8 cellular contexts compared by ENCODE assay signal in genomic region chr1:6208723-6209660, GRCh38. TPM values are rescaled to one million over a fixed set of nuclear protein-coding genes. Genes with fewer than 3 reads are reported as not detected.
DNase-seq lines count a peak whose midpoint lies in the region; ATAC-seq, FAIRE-seq and TF ChIP-seq lines count a peak whose summit lies in the region.

No MANE protein-coding gene starts in this region.

- FAIRE-seq in K562 (lab: Jason Lieb, UNC) (no peak), keratinocyte (lab: Jason Lieb, UNC) (no peak)

- TF ChIP-seq CTCF in GM12874 (IDR thresholded peaks at IDR 0.05; ENCODE audit: insufficient read depth, low read depth, low read length) (peak; percentile 61), K562 (IDR thresholded peaks at IDR 0.05 in 2 of 3, conservative IDR thresholded peaks at IDR 0.05 in 1 of 3; ENCODE audit: insufficient read depth in 2 of 3, low read depth in 1 of 3, low read length in 3 of 3) (peak; percentile 62 to 80 (median 63)), keratinocyte (optimal IDR thresholded peaks at IDR 0.05 in 1 of 3, IDR thresholded peaks at IDR 0.05 in 1 of 3, conservative IDR thresholded peaks at IDR 0.05 in 1 of 3; ENCODE audit: extremely low read depth in 1 of 3, insufficient read depth in 2 of 3, low read length in 3 of 3) (peak; percentile 32 to 74 (median 48))

- H3K27me3 Mint-ChIP-seq in stimulated activated naive B cell treated with anti-CD40 and anti-IgM and Interleukin-4, amounts not matched to agents 10 μg/mL and 1 μg/mL and 100 μg/mL, for 72 hours, result peaks cover 27 to 66% of the 10 kb centered on the region in 2 donors

- intact Hi-C loops in K562 (cut with micrococcal nuclease), result no loop called here

- DNase-seq in NCI-H69 (lab: John Stamatoyannopoulos, UW) (peak; percentile 80), K562 (ENCODE audit: extremely low read depth in 1 of 4, low spot score in 3 of 4) (peak; percentile 79 to 82 (median 80)), keratinocyte (ENCODE audit: low read depth, low spot score) (no peak), GOT3 (lab: John Stamatoyannopoulos, UW) (no peak)
- no peak for DNase-seq in stimulated activated naive B cell treated with anti-CD40 and anti-IgM and Interleukin-4, amounts not matched to agents 10 μg/mL and 1 μg/mL and 100 μg/mL, for 72 hours

- peak overlapping the region; percentile 68 to 95 for H3K9ac ChIP-seq in K562 (ENCODE audit: insufficient read depth in 1 of 2, low read depth in 2 of 2, low read length in 2 of 2)
- H3K9ac ChIP-seq in keratinocyte (ENCODE audit: control insufficient read depth, extremely low read depth, insufficient read depth, low read length), result no peak overlapping the region

- H3K4me3 Mint-ChIP-seq in stimulated activated naive B cell treated with anti-CD40 and anti-IgM and Interleukin-4, amounts not matched to agents 10 μg/mL and 1 μg/mL and 100 μg/mL, for 72 hours, result peak overlapping the region; percentile 71 to 76

- H3K9me3 ChIP-seq in K562 (replicated peaks; ENCODE audit: control insufficient read depth, insufficient read depth, low read depth, low read length) (no peaks in the 10 kb centered on the region), keratinocyte (ENCODE audit: control insufficient read depth, low read depth, low read length) (no peaks in the 10 kb centered on the region)

- in situ Hi-C loops in K562 (cut with MboI), result no loop called here

- H3K4me3 ChIP-seq in K562 (peak overlapping the region; percentile 41), keratinocyte (ENCODE audit: control insufficient read depth in 2 of 3, extremely low read depth in 1 of 3, insufficient read depth in 2 of 3, low read depth in 1 of 3, low read length in 3 of 3) (no peak overlapping the region)

- peaks cover 19 to 44% of the 10 kb centered on the region in 2 donors for H3K4me1 Mint-ChIP-seq in stimulated activated naive B cell treated with anti-CD40 and anti-IgM and Interleukin-4, amounts not matched to agents 10 μg/mL and 1 μg/mL and 100 μg/mL, for 72 hours

- no peak for TF ChIP-seq EP300 in K562 (IDR thresholded peaks at IDR 0.05; ENCODE audit: low read length)

- H3K27ac ChIP-seq in K562 (ENCODE audit: extremely low read depth, low read depth, low read length), result peak overlapping the region; percentile 75
- no peak overlapping the region for H3K27ac ChIP-seq in keratinocyte (ENCODE audit: control insufficient read depth, insufficient read depth, low read length)

- BruUV-seq in K562 (replicated peaks; lab: Mats Ljungman, UMichigan), result no TSS peak

- POLR2A ChIA-PET in K562 (lab: Yijun Ruan, JAX), result interaction anchor here (0.7 to 1.7 kb wide), 5 partner anchors 9 to 31 kb away, joined by 3 to 6 read pairs (median 3); partner anchors contain the start of gene ICMT

- H3K27ac Mint-ChIP-seq in stimulated activated naive B cell treated with anti-CD40 and anti-IgM and Interleukin-4, amounts not matched to agents 10 μg/mL and 1 μg/mL and 100 μg/mL, for 72 hours, result no peak overlapping the region

- H3K79me2 ChIP-seq in K562 (ENCODE audit: control insufficient read depth, insufficient read depth, low read length) (peaks cover 56% of the 10 kb centered on the region), keratinocyte (ENCODE audit: control insufficient read depth, insufficient read depth, low read length) (no peaks in the 10 kb centered on the region)

- peak overlapping the region; percentile 71 for H3K4me2 ChIP-seq in K562 (ENCODE audit: insufficient read depth, low read length)
- peak overlapping the region; percentile 22 for H3K4me2 ChIP-seq in keratinocyte (ENCODE audit: control insufficient read depth, extremely low read depth, insufficient read depth, low read depth, low read length)

- H3K36me3 ChIP-seq in K562 (ENCODE audit: control insufficient read depth, insufficient read depth, low read length) (peaks cover 54% of the 10 kb centered on the region; the same call in 2 of the 3 replicates), keratinocyte (ENCODE audit: control insufficient read depth in 2 of 2, extremely low read depth in 1 of 2, insufficient read depth in 2 of 2, low read length in 2 of 2) (no peaks in the 10 kb centered on the region)

- ATAC-seq in K562 (peak; percentile 68), HG02981 (IDR thresholded peaks at IDR 0.05; ENCODE audit: unreplicated experiment) (no peak), HG03457 (IDR thresholded peaks at IDR 0.05; ENCODE audit: unreplicated experiment) (no peak)
- ATAC-seq in stimulated activated naive B cell treated with anti-CD40 and anti-IgM and Interleukin-4, amounts not matched to agents 10 μg/mL and 1 μg/mL and 100 μg/mL, for 72 hours (replicated peaks), result peak; percentile 47 to 48

- H2AFZ ChIP-seq in K562 (ENCODE audit: low read depth, low read length) (peak overlapping the region; percentile 86), keratinocyte (ENCODE audit: control insufficient read depth, low read length) (no peak overlapping the region)

- WGBS in K562 (ENCODE audit: insufficient coverage, low coverage, missing lambda C conversion rate), result 39% methylated on average over 53 of the region's 99 CpGs

- H3K4me1 ChIP-seq in K562 (replicated peaks in 1 of 2; ENCODE audit: control insufficient read depth in 2 of 2, insufficient read depth in 2 of 2, low read length in 2 of 2) (peaks cover 14 to 81% of the 10 kb centered on the region in 2 experiments; a peak in 4 of 5 replicates), keratinocyte (ENCODE audit: control insufficient read depth, extremely low read depth, insufficient read depth, low read length) (peaks cover 9% of the 10 kb centered on the region)

- H4K20me1 ChIP-seq in K562 (replicated peaks; ENCODE audit: control insufficient read depth, insufficient read depth, low read length), result no peaks in the 10 kb centered on the region
- no peaks in the 10 kb centered on the region for H4K20me1 ChIP-seq in keratinocyte (ENCODE audit: control insufficient read depth, extremely low read depth, insufficient read depth, low read length)

- dilution Hi-C loops in keratinocyte (cut with MboI; ENCODE audit: extremely low pct_ligation_motif_present, low sequenced_read_pairs), result no loop called here

- H3K9me3 Mint-ChIP-seq in stimulated activated naive B cell treated with anti-CD40 and anti-IgM and Interleukin-4, amounts not matched to agents 10 μg/mL and 1 μg/mL and 100 μg/mL, for 72 hours, result no peaks in the 10 kb centered on the region

- no peak for TF ChIP-seq RAD21 in K562 (CRISPR knock-in tag; conservative IDR thresholded peaks at IDR 0.05 in 1 of 2, IDR thresholded peaks at IDR 0.05 in 1 of 2)

- CTCF ChIA-PET in K562 (lab: Yijun Ruan, JAX; ENCODE audit: low intra/inter-chr PET ratio), result no interaction called here

- no peak; the same call in 1 of the 2 replicates for TF ChIP-seq POLR2A in K562 (conservative IDR thresholded peaks at IDR 0.05)

- H3K27me3 ChIP-seq in K562 (ENCODE audit: control insufficient read depth in 2 of 2, insufficient read depth in 2 of 2, low read length in 2 of 2) (no peaks in the 10 kb centered on the region), keratinocyte (ENCODE audit: control insufficient read depth, extremely low read depth, insufficient read depth, low read length) (no peaks in the 10 kb centered on the region)

- H3K9me1 ChIP-seq in K562 (ENCODE audit: control insufficient read depth, insufficient read depth, low read length), result peaks cover 4% of the 10 kb centered on the region
- no peaks in the 10 kb centered on the region for H3K9me1 ChIP-seq in keratinocyte (ENCODE audit: control insufficient read depth, extremely low read depth, insufficient read depth, low read length)

- H3K36me3 Mint-ChIP-seq in stimulated activated naive B cell treated with anti-CD40 and anti-IgM and Interleukin-4, amounts not matched to agents 10 μg/mL and 1 μg/mL and 100 μg/mL, for 72 hours, result peaks cover 4% of the 10 kb centered on the region in 2 donors

RNA-seq across cellular contexts. Expression of gene RNF207, which starts 3.1 kb away (rescaled TPM):
- 82.0 and 222 TPM in 2 replicates for total RNA-seq in K562 (2011; cell fraction: chromatin; rRNA removed; ENCODE audit: low replicate concordance)
- 147 and 149 TPM in 2 replicates for total RNA-seq in K562 (2011; cell fraction: nucleolus; rRNA removed)
- 90.3 and 94.3 TPM in 2 replicates for total RNA-seq in K562 (2011; cell fraction: nucleoplasm; rRNA removed)
- total RNA-seq in K562 (2014; rRNA removed) (16.8 and 17.8 TPM in 2 replicates), K562 (2014; rRNA removed; fragmentation: Illumina TruSeq; extraction: Trizol) (5.3 and 7.0 TPM in 2 replicates), K562 (2015; rRNA removed; fragmentation: Illumina TruSeq; extraction: Trizol) (10.9 and 12.9 TPM in 2 replicates), K562 (2021) (21.7 and 26.6 TPM in 2 replicates)
- polyA plus RNA-seq in K562 (2011; rRNA removed) (10.8 and 17.6 TPM in 2 replicates), K562 (2014; fragmentation: Illumina TruSeq; extraction: Trizol) (13.4 and 14.7 TPM in 2 replicates), K562 (2014; fragmentation: Nextera tagmentation; extraction: Ambion mirVana) (1 to 10 TPM; 2.7 to 4.3 TPM), K562 (2014; rRNA removed) (30.6 and 37.1 TPM in 2 replicates), keratinocyte (6.1 to 11.0 TPM (median 8.5 TPM) in 3 replicates)
- polyA plus RNA-seq in K562 (2011; cell fraction: cytosol; rRNA removed), result 7.7 and 14.1 TPM in 2 replicates
- polyA plus RNA-seq in K562 (2011; cell fraction: nucleus; rRNA removed), result 96.4 and 160 TPM in 2 replicates
- polyA plus RNA-seq in K562 (2012), result 12.5 and 17.6 TPM in 2 replicates
- 4.7 and 5.8 TPM in 2 replicates for polyA minus RNA-seq in K562 (2011; rRNA and poly(A)+ RNA removed)
- polyA minus RNA-seq in K562 (2011; cell fraction: cytosol; rRNA and poly(A)+ RNA removed), result 9.4 and 12.2 TPM in 2 replicates
- polyA minus RNA-seq in K562 (2011; cell fraction: nucleus; rRNA and poly(A)+ RNA removed), result 44.0 and 47.4 TPM in 2 replicates
- polyA plus RNA-seq in keratinocyte (2011; ENCODE audit: low read depth), result 2.1 TPM
- polyA plus RNA-seq in keratinocyte (2011; cell fraction: cytosol; rRNA removed), result 1.8 and 2.8 TPM in 2 replicates
- polyA plus RNA-seq in keratinocyte (2011; cell fraction: nucleus; rRNA removed), result 68.3 and 74.8 TPM in 2 replicates
- 1.1 and 4.5 TPM in 2 replicates for polyA plus RNA-seq in keratinocyte (2012; ENCODE audit: low replicate concordance)
- 5.5 to 9.6 TPM (median 6.7 TPM) in 3 replicates for polyA minus RNA-seq in keratinocyte
- 5.4 TPM for polyA minus RNA-seq in keratinocyte (2011; cell fraction: cytosol; rRNA and poly(A)+ RNA removed)
- 12.5 and 14.0 TPM in 2 replicates for polyA minus RNA-seq in keratinocyte (2011; cell fraction: nucleus; rRNA and poly(A)+ RNA removed)

RNA-seq across cellular contexts. Expression of gene RPL22, which starts 9.6 kb away (rescaled TPM):
- total RNA-seq in K562 (2011; cell fraction: chromatin; rRNA removed; ENCODE audit: low replicate concordance), result 123 and 176 TPM in 2 replicates
- 90.0 and 92.7 TPM in 2 replicates for total RNA-seq in K562 (2011; cell fraction: nucleolus; rRNA removed)
- total RNA-seq in K562 (2011; cell fraction: nucleoplasm; rRNA removed), result 151 and 187 TPM in 2 replicates
- 344 and 467 TPM in 2 replicates for total RNA-seq in K562 (2014; rRNA removed)
- total RNA-seq in K562 (2014; rRNA removed; fragmentation: Illumina TruSeq; extraction: Trizol), result 1,165 and 1,306 TPM in 2 replicates
- total RNA-seq in K562 (2015; rRNA removed; fragmentation: Illumina TruSeq; extraction: Trizol), result 548 and 579 TPM in 2 replicates
- 578 and 629 TPM in 2 replicates for total RNA-seq in K562 (2021)
- polyA plus RNA-seq in K562 (2011; rRNA removed), result 446 and 607 TPM in 2 replicates
- 48.5 and 166 TPM in 2 replicates for polyA plus RNA-seq in K562 (2011; cell fraction: cytosol; rRNA removed)
- 62.0 and 114 TPM in 2 replicates for polyA plus RNA-seq in K562 (2011; cell fraction: nucleus; rRNA removed)
- 1,489 and 2,642 TPM in 2 replicates for polyA plus RNA-seq in K562 (2012)
- 658 and 673 TPM in 2 replicates for polyA plus RNA-seq in K562 (2014; fragmentation: Illumina TruSeq; extraction: Trizol)
- polyA plus RNA-seq in K562 (2014; fragmentation: Nextera tagmentation; extraction: Ambion mirVana), result 100 to 1,000 TPM; 581 to 618 TPM
- 542 and 593 TPM in 2 replicates for polyA plus RNA-seq in K562 (2014; rRNA removed)
- polyA minus RNA-seq in K562 (2011; rRNA and poly(A)+ RNA removed), result 169 and 228 TPM in 2 replicates
- polyA minus RNA-seq in K562 (2011; cell fraction: cytosol; rRNA and poly(A)+ RNA removed), result 72.4 and 86.6 TPM in 2 replicates
- 44.0 and 81.2 TPM in 2 replicates for polyA minus RNA-seq in K562 (2011; cell fraction: nucleus; rRNA and poly(A)+ RNA removed)
- polyA plus RNA-seq in keratinocyte, result 209 to 421 TPM (median 239 TPM) in 3 replicates
- polyA plus RNA-seq in keratinocyte (2011; ENCODE audit: low read depth), result 511 TPM
- polyA plus RNA-seq in keratinocyte (2011; cell fraction: cytosol; rRNA removed), result 250 and 473 TPM in 2 replicates
- 68.6 and 124 TPM in 2 replicates for polyA plus RNA-seq in keratinocyte (2011; cell fraction: nucleus; rRNA removed)
- 715 and 1,079 TPM in 2 replicates for polyA plus RNA-seq in keratinocyte (2012; ENCODE audit: low replicate concordance)
- 8.1 to 53.0 TPM (median 29.8 TPM) in 3 replicates for polyA minus RNA-seq in keratinocyte
- 54.1 TPM for polyA minus RNA-seq in keratinocyte (2011; cell fraction: cytosol; rRNA and poly(A)+ RNA removed)
- 12.8 and 21.7 TPM in 2 replicates for polyA minus RNA-seq in keratinocyte (2011; cell fraction: nucleus; rRNA and poly(A)+ RNA removed)

RNA-seq across cellular contexts. Expression of gene ICMT, which starts 26.8 kb away (rescaled TPM):
- total RNA-seq in K562 (2011; cell fraction: chromatin; rRNA removed; ENCODE audit: low replicate concordance), result 34.2 and 46.4 TPM in 2 replicates
- total RNA-seq in K562 (2011; cell fraction: nucleolus; rRNA removed), result 48.3 and 55.9 TPM in 2 replicates
- 56.2 and 77.6 TPM in 2 replicates for total RNA-seq in K562 (2011; cell fraction: nucleoplasm; rRNA removed)
- total RNA-seq in K562 (2014; rRNA removed) (58.3 and 62.9 TPM in 2 replicates), K562 (2014; rRNA removed; fragmentation: Illumina TruSeq; extraction: Trizol) (56.6 and 58.2 TPM in 2 replicates), K562 (2015; rRNA removed; fragmentation: Illumina TruSeq; extraction: Trizol) (63.3 and 67.4 TPM in 2 replicates), K562 (2021) (63.7 and 74.3 TPM in 2 replicates)
- polyA plus RNA-seq in K562 (2011; rRNA removed) (36.2 and 49.5 TPM in 2 replicates), K562 (2014; fragmentation: Illumina TruSeq; extraction: Trizol) (48.5 and 57.1 TPM in 2 replicates), K562 (2014; fragmentation: Nextera tagmentation; extraction: Ambion mirVana) (1 to 10 TPM; 4.3 to 6.3 TPM), K562 (2014; rRNA removed) (41.5 and 50.0 TPM in 2 replicates), keratinocyte (50.3 to 72.5 TPM (median 59.9 TPM) in 3 replicates)
- polyA plus RNA-seq in K562 (2011; cell fraction: cytosol; rRNA removed), result 46.0 and 48.8 TPM in 2 replicates
- polyA plus RNA-seq in K562 (2011; cell fraction: nucleus; rRNA removed), result 20.4 and 21.7 TPM in 2 replicates
- polyA plus RNA-seq in K562 (2012), result 43.1 and 44.0 TPM in 2 replicates
- 59.8 and 70.6 TPM in 2 replicates for polyA minus RNA-seq in K562 (2011; rRNA and poly(A)+ RNA removed)
- polyA minus RNA-seq in K562 (2011; cell fraction: cytosol; rRNA and poly(A)+ RNA removed), result 38.5 and 45.1 TPM in 2 replicates
- polyA minus RNA-seq in K562 (2011; cell fraction: nucleus; rRNA and poly(A)+ RNA removed), result 12.3 and 16.6 TPM in 2 replicates
- 18.3 TPM for polyA plus RNA-seq in keratinocyte (2011; ENCODE audit: low read depth)
- polyA plus RNA-seq in keratinocyte (2011; cell fraction: cytosol; rRNA removed), result 45.2 and 50.6 TPM in 2 replicates
- polyA plus RNA-seq in keratinocyte (2011; cell fraction: nucleus; rRNA removed), result 42.9 and 44.7 TPM in 2 replicates
- 33.4 and 51.2 TPM in 2 replicates for polyA plus RNA-seq in keratinocyte (2012; ENCODE audit: low replicate concordance)
- polyA minus RNA-seq in keratinocyte, result 44.3 to 77.6 TPM (median 65.2 TPM) in 3 replicates
- polyA minus RNA-seq in keratinocyte (2011; cell fraction: cytosol; rRNA and poly(A)+ RNA removed), result 69.3 TPM
- polyA minus RNA-seq in keratinocyte (2011; cell fraction: nucleus; rRNA and poly(A)+ RNA removed), result 44.2 and 59.4 TPM in 2 replicates

RNA-seq across cellular contexts. Expression of gene CHD5, which starts 28.9 kb away (rescaled TPM):
- total RNA-seq in K562 (2011; cell fraction: chromatin; rRNA removed; ENCODE audit: low replicate concordance), result 0.56 and 1.7 TPM in 2 replicates
- total RNA-seq in K562 (2011; cell fraction: nucleolus; rRNA removed), result 0.53 and 0.67 TPM in 2 replicates
- 0.23 and 0.37 TPM in 2 replicates for total RNA-seq in K562 (2011; cell fraction: nucleoplasm; rRNA removed)
- total RNA-seq in K562 (2014; rRNA removed) (0.18 and 0.49 TPM in 2 replicates), K562 (2014; rRNA removed; fragmentation: Illumina TruSeq; extraction: Trizol) (0.04 and 0.06 TPM in 2 replicates), K562 (2015; rRNA removed; fragmentation: Illumina TruSeq; extraction: Trizol) (0.04 and 0.07 TPM in 2 replicates), K562 (2021) (0.09 and 0.16 TPM in 2 replicates)
- polyA plus RNA-seq in K562 (2011; rRNA removed) (0.11 and 0.16 TPM in 2 replicates), K562 (2014; fragmentation: Illumina TruSeq; extraction: Trizol) (0.03 and 0.39 TPM in 2 replicates), K562 (2014; fragmentation: Nextera tagmentation; extraction: Ambion mirVana) (not detected), K562 (2014; rRNA removed) (0.51 and 0.52 TPM in 2 replicates), keratinocyte (0.03 to 0.07 TPM (median 0.05 TPM) in 3 replicates)
- 0.07 and 0.16 TPM in 2 replicates for polyA plus RNA-seq in K562 (2011; cell fraction: cytosol; rRNA removed)
- 0.75 and 1.2 TPM in 2 replicates for polyA plus RNA-seq in K562 (2011; cell fraction: nucleus; rRNA removed)
- polyA plus RNA-seq in K562 (2012), result 0.09 and 0.18 TPM in 2 replicates
- polyA minus RNA-seq in K562 (2011; rRNA and poly(A)+ RNA removed), result 0.11 and 0.15 TPM in 2 replicates
- not detected in 2 replicates for polyA minus RNA-seq in K562 (2011; cell fraction: cytosol; rRNA and poly(A)+ RNA removed)
- polyA minus RNA-seq in K562 (2011; cell fraction: nucleus; rRNA and poly(A)+ RNA removed), result 0.67 TPM in 2 replicates
- polyA plus RNA-seq in keratinocyte (2011; ENCODE audit: low read depth), result 0.47 TPM
- 0.04 and 0.07 TPM in 2 replicates for polyA plus RNA-seq in keratinocyte (2011; cell fraction: cytosol; rRNA removed)
- 0.27 and 0.33 TPM in 2 replicates for polyA plus RNA-seq in keratinocyte (2011; cell fraction: nucleus; rRNA removed)
- 0.10 TPM in 2 replicates for polyA plus RNA-seq in keratinocyte (2012; ENCODE audit: low replicate concordance)
- polyA minus RNA-seq in keratinocyte, result 0.39 TPM in 1 of 3 replicates, not detected in the others
- polyA minus RNA-seq in keratinocyte (2011; cell fraction: cytosol; rRNA and poly(A)+ RNA removed), result not detected
- polyA minus RNA-seq in keratinocyte (2011; cell fraction: nucleus; rRNA and poly(A)+ RNA removed), result 0.11 and 0.16 TPM in 2 replicates

RNA-seq across cellular contexts. Expression of gene HES3, which starts 35.0 kb away (rescaled TPM):
- not detected in 2 replicates for total RNA-seq in K562 (2011; cell fraction: chromatin; rRNA removed; ENCODE audit: low replicate concordance)
- total RNA-seq in K562 (2011; cell fraction: nucleolus; rRNA removed), result not detected in 2 replicates
- total RNA-seq in K562 (2011; cell fraction: nucleoplasm; rRNA removed), result not detected in 2 replicates
- total RNA-seq in K562 (2014; rRNA removed), result not detected in 2 replicates
- total RNA-seq in K562 (2014; rRNA removed; fragmentation: Illumina TruSeq; extraction: Trizol), result not detected in 2 replicates
- total RNA-seq in K562 (2015; rRNA removed; fragmentation: Illumina TruSeq; extraction: Trizol), result not detected in 2 replicates
- 0.27 TPM in 1 of 2 replicates, not detected in the other for total RNA-seq in K562 (2021)
- polyA plus RNA-seq in K562 (2011; rRNA removed), result not detected in 2 replicates
- not detected in 2 replicates for polyA plus RNA-seq in K562 (2011; cell fraction: cytosol; rRNA removed)
- not detected in 2 replicates for polyA plus RNA-seq in K562 (2011; cell fraction: nucleus; rRNA removed)
- polyA plus RNA-seq in K562 (2012), result not detected in 2 replicates
- not detected in 2 replicates for polyA plus RNA-seq in K562 (2014; fragmentation: Illumina TruSeq; extraction: Trizol)
- polyA plus RNA-seq in K562 (2014; fragmentation: Nextera tagmentation; extraction: Ambion mirVana), result not detected
- not detected in 2 replicates for polyA plus RNA-seq in K562 (2014; rRNA removed)
- not detected in 2 replicates for polyA minus RNA-seq in K562 (2011; rRNA and poly(A)+ RNA removed)
- not detected in 2 replicates for polyA minus RNA-seq in K562 (2011; cell fraction: cytosol; rRNA and poly(A)+ RNA removed)
- not detected in 2 replicates for polyA minus RNA-seq in K562 (2011; cell fraction: nucleus; rRNA and poly(A)+ RNA removed)
- not detected in 3 replicates for polyA plus RNA-seq in keratinocyte
- polyA plus RNA-seq in keratinocyte (2011; ENCODE audit: low read depth), result not detected
- polyA plus RNA-seq in keratinocyte (2011; cell fraction: cytosol; rRNA removed), result not detected in 2 replicates
- not detected in 2 replicates for polyA plus RNA-seq in keratinocyte (2011; cell fraction: nucleus; rRNA removed)
- polyA plus RNA-seq in keratinocyte (2012; ENCODE audit: low replicate concordance), result not detected in 2 replicates
- polyA minus RNA-seq in keratinocyte, result not detected in 3 replicates
- polyA minus RNA-seq in keratinocyte (2011; cell fraction: cytosol; rRNA and poly(A)+ RNA removed), result not detected
- not detected in 2 replicates for polyA minus RNA-seq in keratinocyte (2011; cell fraction: nucleus; rRNA and poly(A)+ RNA removed)

Comparison
In these comparisons a context has a peak if more than half of its experiments do, and no peak if none do; other contexts are left out.
1. DNase-seq: peak in NCI-H69 (single experiment) and K562 (4 of 4); none in keratinocyte (single experiment), stimulated activated naive B cell treated with anti-CD40 and anti-IgM and Interleukin-4, amounts not matched to agents 10 μg/mL and 1 μg/mL and 100 μg/mL, for 72 hours (single experiment) and GOT3 (single experiment).
2. ATAC-seq: peak in K562 (single experiment) and stimulated activated naive B cell treated with anti-CD40 and anti-IgM and Interleukin-4, amounts not matched to agents 10 μg/mL and 1 μg/mL and 100 μg/mL, for 72 hours (2 of 2); none in HG02981 (single experiment) and HG03457 (single experiment).
3. Peak in every context shown above with its lines, with median percentiles within 50 percentile points of each other: CTCF ChIP-seq.